ENCODE assay signal across 1 cellular context in genomic region chr2:119245076-119245840, GRCh38.
TF ChIP-seq lines count a peak whose summit lies in the region.

No MANE protein-coding gene starts in this region.

TF ChIP-seq in H1, 55 proteins besides CTCF, POLR2A, EP300 and RAD21 (continued from another document):
- TF ChIP-seq CHD7 (IDR thresholded peaks at IDR 0.05; ENCODE audit: insufficient replicate concordance, low read length) (no peak), TBP (IDR thresholded peaks at IDR 0.05; ENCODE audit: low read depth, low read length) (no peak), CHD1 (IDR thresholded peaks at IDR 0.05; ENCODE audit: low read depth, low read length) (no peak), GABPA (IDR thresholded peaks at IDR 0.05; ENCODE audit: borderline replicate concordance, insufficient read depth, low read length) (no peak), CBX5 (IDR thresholded peaks at IDR 0.05; ENCODE audit: low read depth, low read length) (no peak)
TF ChIP-seq in H1: peak in this region for 0.
